ENCODE assay signal across 23 cellular contexts in genomic region chr4:115418997-115419396, GRCh38.
"Had no signal": no experiment of that assay in that cellular context is flagged by ENCODE, and none has a peak within 500 bp of the region (broad histone marks: within the 10 kb centered on the region; RNA-seq: fewer than 3 reads in every experiment).

No MANE protein-coding gene starts in this region.

- H3K4me3 Mint-ChIP-seq: activated CD8-positive, alpha-beta T cell treated with anti-CD3 and anti-CD28 coated beads, Interleukin-2, amount 10 ng/mL, durations not matched to agents 7 days and 5 days; activated naive CD4-positive, alpha-beta T cell treated with anti-CD3 and anti-CD28 coated beads, Interleukin-2, amount 50 U/mL, for 24 hours; T-helper 1 cell treated with Interleukin-12 subunit alpha and Interleukin-12 subunit beta and Interleukin-4 antibody, amounts not matched to agents 30 μg/mL and 1 μg/mL, for 36 hours had no signal

- H3K27me3 ChIP-seq: body of pancreas had no signal

- DNase-seq: activated CD4-positive, alpha-beta T cell treated with anti-CD3 and anti-CD28 coated beads for 48 hours; activated CD4-positive, alpha-beta T cell treated with anti-CD3 and anti-CD28 coated beads, Interleukin-2, amount 50 U/mL, for 4 hours; activated CD4-positive, CD25-positive, alpha-beta regulatory T cell treated with anti-CD3 and anti-CD28 coated beads, Interleukin-2, amount 50 U/mL, for 72 hours; activated CD8-positive, alpha-beta memory T cell treated with anti-CD3 and anti-CD28 coated beads, Interleukin-2, amount 50 U/mL, for 48 hours; activated CD8-positive, alpha-beta T cell treated with anti-CD3 and anti-CD28 coated beads, Interleukin-2, amount 10 ng/mL, durations not matched to agents 7 days and 5 days; activated naive CD4-positive, alpha-beta T cell; activated T-cell treated with anti-CD3 and anti-CD28 coated beads, Interleukin-2, amount 50 U/mL, for 1 hour; aorta; body of pancreas; central memory CD4-positive, alpha-beta T cell; NCI-H1092; NCI-H1417; NCI-H1694; NCI-H2029; NCI-H2107; NCI-H2171 treated with DMSO at 0.1 percent for 48 hours; NCI-H345; NCI-H510A; NCI-H69; PC-3; SHP77 treated with DMSO at 0.1 percent for 48 hours had no signal

- H3K27ac ChIP-seq: body of pancreas had no signal

- H3K4me3 ChIP-seq: body of pancreas had no signal

- ATAC-seq: activated CD8-positive, alpha-beta T cell treated with anti-CD3 and anti-CD28 coated beads, Interleukin-2, amount 10 ng/mL, durations not matched to agents 7 days and 5 days; body of pancreas; PC-3 had no signal

- H3K27ac Mint-ChIP-seq: activated CD8-positive, alpha-beta T cell treated with anti-CD3 and anti-CD28 coated beads, Interleukin-2, amount 10 ng/mL, durations not matched to agents 7 days and 5 days; activated naive CD4-positive, alpha-beta T cell treated with anti-CD3 and anti-CD28 coated beads, Interleukin-2, amount 50 U/mL, for 24 hours; T-helper 1 cell treated with Interleukin-12 subunit alpha and Interleukin-12 subunit beta and Interleukin-4 antibody, amounts not matched to agents 30 μg/mL and 1 μg/mL, for 36 hours had no signal

- H3K4me1 Mint-ChIP-seq: activated naive CD4-positive, alpha-beta T cell treated with anti-CD3 and anti-CD28 coated beads, Interleukin-2, amount 50 U/mL, for 24 hours had no signal

- H3K27me3 Mint-ChIP-seq: activated naive CD4-positive, alpha-beta T cell treated with anti-CD3 and anti-CD28 coated beads, Interleukin-2, amount 50 U/mL, for 24 hours had no signal

- H3K36me3 Mint-ChIP-seq: activated naive CD4-positive, alpha-beta T cell treated with anti-CD3 and anti-CD28 coated beads, Interleukin-2, amount 50 U/mL, for 24 hours had no signal

- H3K4me1 ChIP-seq: body of pancreas had no signal
